8 cellular contexts compared by ENCODE assay signal in genomic region chr19:32971715-32972540, GRCh38. TPM values are rescaled to one million over a fixed set of nuclear protein-coding genes. Genes with fewer than 3 reads are reported as not detected.
A peak's percentile ranks its signal among the peaks of the same experiment; 100 is the strongest.
DNase-seq lines count a peak whose midpoint lies in the region; ATAC-seq, FAIRE-seq and TF ChIP-seq lines count a peak whose summit lies in the region.

CEP89 (minus strand) TSS chr19:32971958; CDS start chr19:32971874, 84 bp downstream.
FAAP24 (plus strand) TSS chr19:32972242; CDS start chr19:32973197, 955 bp downstream.

- DNase-seq in AG20443 (ENCODE audit: low spot score) (peak; percentile 99), NCI-H446 (lab: John Stamatoyannopoulos, UW) (peak; percentile 98 to 100), cerebellum (ENCODE audit: low spot score) (peak; percentile 98), kidney (peak; percentile 99)
- DNase-seq in stimulated activated CD4-positive, alpha-beta T cell treated with anti-CD3 and anti-CD28 coated beads, Interleukin-15, amount 100 ng/mL, for 1 hour (ENCODE audit: low read depth in 1 of 2, low spot score in 1 of 2): peak; percentile 95 to 97

- peak within 1 kb of the TSS; percentile 82 to 87 for H3K4me3 ChIP-seq in kidney (ENCODE audit: low read length in 2 of 2)

- ATAC-seq in GM19043 (IDR thresholded peaks at IDR 0.05; ENCODE audit: low read depth, unreplicated experiment) (peak; percentile 98), HG03354 (IDR thresholded peaks at IDR 0.05; ENCODE audit: poor library complexity, severe bottlenecking, unreplicated experiment) (peak; percentile 98)
- peak; percentile 98 to 99 for ATAC-seq in activated CD4-positive, CD25-positive, alpha-beta regulatory T cell treated with anti-CD3 and anti-CD28 coated beads, Interleukin-2, amount 50 U/mL, for 24 hours

- no peak for TF ChIP-seq CTCF in kidney (IDR thresholded peaks at IDR 0.05; ENCODE audit: borderline replicate concordance, extremely low read depth, insufficient read depth)

- H3K4me1 ChIP-seq in kidney (ENCODE audit: control insufficient read depth in 1 of 2, insufficient read depth in 1 of 2, low read depth in 1 of 2, low read length in 2 of 2): peaks cover 0 to 7% of the 10 kb centered on the region in 2 donors

- H3K27ac ChIP-seq in kidney (ENCODE audit: low read depth in 2 of 2, low read length in 2 of 2): peak within 1 kb of the TSS; percentile 35 to 68

- intact Hi-C loops in kidney (cut with DNase I): no loop called here

- H3K36me3 ChIP-seq in kidney (ENCODE audit: control insufficient read depth in 1 of 2, insufficient read depth in 2 of 2, low read length in 2 of 2): no peaks in the 10 kb centered on the region

- FAIRE-seq in kidney (lab: Jason Lieb, UNC): peak; percentile 99

- H3K9me3 ChIP-seq in kidney (ENCODE audit: control insufficient read depth in 1 of 2, low read length in 2 of 2): no peaks in the 10 kb centered on the region

- peak within 1 kb of the TSS; percentile 73 for H3K9ac ChIP-seq in kidney (ENCODE audit: low read length in 2 of 2)

RNA-seq across cellular contexts. Expression of gene CEP89, which starts in this region (rescaled TPM):
- total RNA-seq in cerebellum (21.1 TPM), kidney (24.0 TPM)
- polyA plus RNA-seq in kidney (ENCODE audit: insufficient read depth, low read depth, low replicate concordance): 12.4 TPM

RNA-seq across cellular contexts. Expression of gene FAAP24, which starts in this region (rescaled TPM):
- total RNA-seq in cerebellum (1.7 TPM), kidney (2.0 TPM)
- polyA plus RNA-seq in kidney (ENCODE audit: insufficient read depth, low read depth, low replicate concordance): 1.4 TPM

Comparison
In these comparisons a context has a peak if more than half of its experiments do, and no peak if none do; other contexts are left out.
1. Peak in every context shown above with its lines: DNase-seq, ATAC-seq, H3K4me3 ChIP-seq and H3K27ac ChIP-seq.